Comparison of ENCODE assay signal across 25 cellular contexts in the genomic region with DNA sequence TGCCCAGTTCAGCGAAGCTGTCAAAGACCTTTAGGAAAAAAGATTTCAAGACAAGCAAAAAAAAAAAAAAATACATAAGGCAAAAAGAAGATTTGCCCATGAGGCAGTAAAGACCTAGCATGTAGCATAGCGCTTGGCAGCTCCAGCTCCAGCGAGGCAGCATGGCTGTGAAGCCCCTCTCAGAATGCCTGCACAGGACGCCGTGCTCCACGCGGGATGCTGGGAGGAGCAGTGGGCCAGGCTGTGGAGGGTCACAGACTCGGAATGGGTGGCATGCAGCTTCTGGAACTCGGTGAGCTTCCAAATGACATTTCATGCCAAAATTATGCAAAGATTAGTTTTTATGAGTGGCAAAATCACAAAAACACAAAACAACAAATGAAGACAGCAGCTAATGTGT.
"Had no signal": no experiment of that assay in that cellular context is flagged by ENCODE, and none has a peak within 500 bp of the region (broad histone marks: within the 10 kb centered on the region; RNA-seq: fewer than 3 reads in every experiment).

No MANE protein-coding gene starts in this region.

- H3K4me1 ChIP-seq: stomach, suprapubic skin, testis, thyroid gland, tibial artery, tibial nerve, transverse colon, upper lobe of left lung, upper lobe of right lung, uterus, vagina had no signal

- H3K9me3 ChIP-seq: suprapubic skin, testis, thoracic aorta, thyroid gland, tibial artery, tibial nerve, transverse colon, upper lobe of left lung, upper lobe of right lung, uterus, vagina had no signal

- FAIRE-seq: urothelium cell line had no signal

- DNase-seq: stimulated activated CD4-positive, alpha-beta T cell treated with anti-CD3 and anti-CD28 coated beads, Interleukin-2, amount 100 ng/mL, for 48 hours; stimulated activated CD4-positive, alpha-beta T cell treated with anti-CD3 and anti-CD28 coated beads, Interleukin-4, amount 100 ng/mL, for 1 hour; stimulated activated CD4-positive, alpha-beta T cell treated with anti-CD3 and anti-CD28 coated beads, Interleukin-4, amount 100 ng/mL, for 24 hours; stimulated activated CD4-positive, alpha-beta T cell treated with anti-CD3 and anti-CD28 coated beads, Interleukin-4, amount 100 ng/mL, for 4 hours; stimulated activated CD8-positive, alpha-beta memory T cell treated with anti-CD3 and anti-CD28 coated beads, Interleukin-4, amount 100 ng/mL, for 48 hours; stimulated activated naive B cell treated with anti-CD40 and anti-IgM and Interleukin-4, amounts not matched to agents 10 μg/mL and 1 μg/mL and 100 μg/mL, for 72 hours; stimulated activated naive CD4-positive, alpha-beta T cell; stimulated activated naive CD4-positive, alpha-beta T cell treated with Interleukin-2 at 50 U/mL for 16 hours; stimulated activated naive CD8-positive, alpha-beta T cell treated with anti-CD3 and anti-CD28 coated beads, Interleukin-15, amount 100 ng/mL, for 72 hours; stimulated activated naive CD8-positive, alpha-beta T cell treated with anti-CD3 and anti-CD28 coated beads, Interleukin-15, Interleukin-2, amounts not matched to agents 100 U/mL and 50 U/mL, for 24 hours; stomach; substantia nigra; testis; thyroid gland; tibial artery; transverse colon; trophoblast cell; upper lobe of right lung; uterus had no signal

- H3K27me3 ChIP-seq: stomach, suprapubic skin, testis, thyroid gland, tibial artery, tibial nerve, transverse colon, upper lobe of left lung, upper lobe of right lung, uterus, vagina had no signal

- H3K36me3 ChIP-seq: stomach, suprapubic skin, thoracic aorta, thyroid gland, tibial artery, tibial nerve, transverse colon, upper lobe of left lung, upper lobe of right lung, uterus, vagina had no signal

- H3K27ac ChIP-seq: stomach, suprapubic skin, testis, thoracic aorta, thyroid gland, tibial artery, tibial nerve, transverse colon, upper lobe of left lung, upper lobe of right lung, uterus, vagina had no signal

- H3K4me3 ChIP-seq: stomach, suprapubic skin, testis, thoracic aorta, thyroid gland, tibial artery, tibial nerve, transverse colon, upper lobe of left lung, upper lobe of right lung, uterus, vagina had no signal
